8 cellular contexts compared by ENCODE assay signal in the genomic region with DNA sequence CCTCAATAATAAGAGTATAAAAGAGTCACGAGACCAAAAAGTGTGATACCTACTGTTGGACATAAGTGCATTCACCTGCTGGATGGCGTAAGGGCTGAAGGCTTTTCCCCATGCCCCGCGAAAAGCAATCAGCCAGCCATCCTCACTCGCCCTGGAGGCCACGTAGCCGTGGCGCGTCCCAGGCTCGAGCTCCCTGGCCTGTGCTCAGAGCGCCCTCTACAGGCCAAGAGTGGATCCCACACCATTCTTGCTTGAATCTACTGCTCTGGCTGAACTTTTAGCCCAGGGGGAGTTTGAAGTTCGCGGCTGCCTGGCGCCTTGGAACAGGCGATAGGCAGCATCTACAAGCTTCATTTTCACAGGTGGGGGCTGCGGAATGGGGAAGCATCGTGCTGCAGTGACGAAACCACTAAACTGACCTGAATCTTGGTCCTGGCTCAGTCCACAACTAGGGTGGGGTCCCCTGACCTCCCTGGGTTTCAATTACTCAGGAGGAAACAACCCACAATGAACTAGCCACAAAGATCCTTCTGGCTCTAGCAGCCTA.
DNase-seq lines count a peak whose midpoint lies in the region; ATAC-seq and TF ChIP-seq lines count a peak whose summit lies in the region.

No MANE protein-coding gene starts in this region.

- H3K9me3 Mint-ChIP-seq in Caco-2 (ENCODE audit: unreplicated experiment): no peaks in the 10 kb centered on the region

- no peaks in the 10 kb centered on the region for H3K27me3 Mint-ChIP-seq in Caco-2 (ENCODE audit: insufficient read depth, unreplicated experiment)

- POLR2A ChIA-PET in Caco-2 (lab: Charles Lee): no interaction called here

- H3K27ac Mint-ChIP-seq in Caco-2 (ENCODE audit: unreplicated experiment): no peak overlapping the region

- peak; percentile 98 for ATAC-seq in GM21360 (IDR thresholded peaks at IDR 0.05; ENCODE audit: unreplicated experiment)

- H3K27me3 ChIP-seq in Caco-2 (replicated peaks; ENCODE audit: control insufficient read depth, insufficient read depth, low read length): no peaks in the 10 kb centered on the region
- peaks cover 0 to 7% (median 0%) of the 10 kb centered on the region in 45 donors for H3K27me3 ChIP-seq in dorsolateral prefrontal cortex

- TF ChIP-seq CTCF in Caco-2 (IDR thresholded peaks at IDR 0.05; ENCODE audit: insufficient read depth in 1 of 2, low read depth in 1 of 2, low read length in 1 of 2, severe bottlenecking in 1 of 2, unreplicated experiment in 1 of 2) (peak; percentile 66 to 76), dorsolateral prefrontal cortex (IDR thresholded peaks at IDR 0.05 in 54 of 56, conservative IDR thresholded peaks at IDR 0.05 in 2 of 56; ENCODE audit: low read depth in 1 of 56, partially characterized antibody in 56 of 56) (peak; percentile 86 to 100 (median 97))

- H3K4me1 ChIP-seq in Caco-2: no peaks in the 10 kb centered on the region; the same call in 1 of the 2 replicates

- peak overlapping the region; percentile 16 for H3K4me3 Mint-ChIP-seq in Caco-2 (ENCODE audit: unreplicated experiment)

- H3K4me3 ChIP-seq in Caco-2 (ENCODE audit: low read depth, low read length) (no peak overlapping the region), dorsolateral prefrontal cortex (peak overlapping the region in 3 of 59 donors; percentile 20 to 29 (median 27))

- no TSS peak for BruUV-seq in Caco-2 (replicated peaks; lab: Mats Ljungman, UMichigan)

- DNase-seq in Caco-2 (peak; percentile 83 to 87), HK-2 (ENCODE audit: unreplicated experiment) (peak; percentile 90), NCI-H748 treated with DMSO at 0.1 percent for 48 hours (lab: John Stamatoyannopoulos, UW) (peak; percentile 79), dorsolateral prefrontal cortex (peak; percentile 44 to 85 (median 77)), lung microvascular endothelial cell (ENCODE audit: low read depth in 2 of 2) (peak; percentile 82 to 88)
- DNase-seq in activated CD4-positive, alpha-beta T cell treated with anti-CD3 and anti-CD28 coated beads, Interleukin-2, amount 50 U/mL, for 48 hours: peak; percentile 91 to 93
- peak; percentile 65 for DNase-seq in stimulated activated CD8-positive, alpha-beta memory T cell treated with anti-CD3 and anti-CD28 coated beads, Interleukin-12 subunit alpha, Interleukin-12 subunit beta, amount 100 ng/mL, for 4 hours (ENCODE audit: low read depth)

- no peaks in the 10 kb centered on the region for H3K36me3 ChIP-seq in Caco-2 (ENCODE audit: control insufficient read depth, insufficient read depth, low read length)

- intact Hi-C loops in Caco-2 (cut with micrococcal nuclease; ENCODE audit: unreplicated experiment): loop anchor here (1.0 to 2.0 kb wide), 4 partner anchors 70 to 287 kb away; a partner anchor contains a TSS
- intact Hi-C loops in dorsolateral prefrontal cortex (cut with DNase I): loop anchor here (2.0 to 10.0 kb wide), 6 partner anchors 73 to 736 kb away; no protein-coding TSS in a partner anchor

- no peaks in the 10 kb centered on the region for H3K4me1 Mint-ChIP-seq in Caco-2 (ENCODE audit: low read depth, unreplicated experiment)

- no peaks in the 10 kb centered on the region for H3K9me3 ChIP-seq in Caco-2

- CTCF ChIA-PET in Caco-2 (lab: Charles Lee): interaction anchor here (0.6 to 1.5 kb wide), 8 partner anchors 12 to 287 kb away, joined by 3 to 12 read pairs (median 4); no protein-coding TSS in a partner anchor

- no peak overlapping the region for H3K27ac ChIP-seq in dorsolateral prefrontal cortex

- no peaks in the 10 kb centered on the region for H3K36me3 Mint-ChIP-seq in Caco-2 (ENCODE audit: insufficient read depth, unreplicated experiment)
